ENCODE assay signal across 28 cellular contexts in the genomic region with DNA sequence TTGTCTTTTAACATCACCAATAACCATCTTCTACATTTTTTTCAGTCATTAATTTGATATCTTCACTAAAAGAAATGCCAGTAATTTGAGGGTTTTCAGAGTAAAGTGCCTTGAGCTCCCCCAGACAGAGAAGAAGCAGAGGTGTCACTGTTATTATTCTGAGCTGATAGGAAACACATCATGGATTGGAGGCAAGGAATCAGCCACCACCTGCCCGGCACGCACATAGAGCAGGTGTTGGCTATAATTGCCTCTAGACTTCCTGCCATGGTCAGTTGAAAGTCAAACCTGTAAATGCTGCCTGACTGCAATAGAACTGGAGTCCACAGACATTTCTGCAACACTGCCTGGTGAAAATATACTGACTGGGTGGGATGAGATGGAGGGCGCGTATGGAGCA.
DNase-seq lines count a peak whose midpoint lies in the region; ATAC-seq and TF ChIP-seq lines count a peak whose summit lies in the region.
"Had no signal": no experiment of that assay in that cellular context is flagged by ENCODE, and none has a peak within 500 bp of the region (broad histone marks: within the 10 kb centered on the region; RNA-seq: fewer than 3 reads in every experiment).

No MANE protein-coding gene starts in this region.

- H3K27ac Mint-ChIP-seq in natural killer cell, result peak overlapping the region; percentile 86
- H3K27ac Mint-ChIP-seq in CD4-positive, alpha-beta memory T cell, result no peak overlapping the region
- H3K27ac Mint-ChIP-seq: activated CD8-positive, alpha-beta memory T cell treated with anti-CD3 and anti-CD28 coated beads, Interleukin-2, amount 10 ng/mL, durations not matched to agents 7 days and 5 days; brain; stimulated activated effector memory CD8-positive, alpha-beta T cell treated with anti-CD3 and anti-CD28 coated beads, Interleukin-12 subunit alpha, Interleukin-12 subunit beta, amount 100 ng/mL, for 72 hours; WTC11 had no signal

- no peaks in the 10 kb centered on the region for H3K79me2 ChIP-seq in OCI-LY7 (ENCODE audit: insufficient read depth, low read depth, low read length)

- no peaks in the 10 kb centered on the region for H3K36me3 ChIP-seq in OCI-LY7 (ENCODE audit: insufficient read depth, low read length)
- H3K36me3 ChIP-seq in CD4-positive, alpha-beta memory T cell (ENCODE audit: insufficient read depth, low read length), result no peaks in the 10 kb centered on the region
- H3K36me3 ChIP-seq: adrenal gland, MG63 had no signal

- ATAC-seq in natural killer cell, result peak; percentile 25 to 37 (median 31)
- ATAC-seq in GM21381 (IDR thresholded peaks at IDR 0.05; ENCODE audit: unreplicated experiment), result no peak
- ATAC-seq in HG03135 (IDR thresholded peaks at IDR 0.05; ENCODE audit: unreplicated experiment), result no peak
- ATAC-seq: activated CD8-positive, alpha-beta memory T cell treated with anti-CD3 and anti-CD28 coated beads, Interleukin-2, amount 10 ng/mL, durations not matched to agents 7 days and 5 days; K562; stimulated activated effector memory CD8-positive, alpha-beta T cell treated with anti-CD3 and anti-CD28 coated beads, Interleukin-12 subunit alpha, Interleukin-12 subunit beta, amount 100 ng/mL, for 72 hours; WTC11 had no signal

- H3K27me3 ChIP-seq in CD4-positive, alpha-beta memory T cell (ENCODE audit: insufficient read depth, low read length), result no peaks in the 10 kb centered on the region
- H3K27me3 ChIP-seq: adrenal gland, MG63 had no signal

- TF ChIP-seq CTCF in OCI-LY7 (conservative IDR thresholded peaks at IDR 0.05; ENCODE audit: low read length) (no peak), natural killer cell (IDR thresholded peaks at IDR 0.05) (no peak)

- no peaks in the 10 kb centered on the region for H3K9me2 ChIP-seq in OCI-LY7 (ENCODE audit: insufficient read depth, low read length)
- H3K9me2 ChIP-seq: SK-N-SH had no signal

- no peaks in the 10 kb centered on the region for H4K20me1 ChIP-seq in OCI-LY7 (ENCODE audit: insufficient read depth, low read length)

- no peaks in the 10 kb centered on the region for H3K27me3 Mint-ChIP-seq in natural killer cell (ENCODE audit: low read depth in 2 of 2)
- peaks cover 0 to 2% of the 10 kb centered on the region in 2 donors for H3K27me3 Mint-ChIP-seq in CD4-positive, alpha-beta memory T cell
- H3K27me3 Mint-ChIP-seq: activated CD8-positive, alpha-beta memory T cell treated with anti-CD3 and anti-CD28 coated beads, Interleukin-2, amount 10 ng/mL, durations not matched to agents 7 days and 5 days; CD4-positive, CD25-positive, alpha-beta regulatory T cell had no signal

- peaks cover 29% of the 10 kb centered on the region for H3K4me1 ChIP-seq in OCI-LY7 (ENCODE audit: insufficient read depth, low read length, poor library complexity, severe bottlenecking)
- H3K4me1 ChIP-seq in CD4-positive, alpha-beta memory T cell (ENCODE audit: insufficient read depth, low read length), result no peaks in the 10 kb centered on the region
- H3K4me1 ChIP-seq: adrenal gland had no signal

- peak overlapping the region; percentile 26; the same call in 1 of the 2 replicates for H2AFZ ChIP-seq in OCI-LY7 (ENCODE audit: low read length)

- DNase-seq in DMS153 treated with DMSO at 0.1 percent for 48 hours (lab: John Stamatoyannopoulos, UW; ENCODE audit: unreplicated experiment), result peak; percentile 75
- peak; percentile 58 for DNase-seq in NCI-H1105 treated with DMSO at 0.1 percent for 48 hours (lab: John Stamatoyannopoulos, UW)
- DNase-seq in OCI-LY7 (ENCODE audit: low spot score), result peak; percentile 77
- DNase-seq in natural killer cell, result no peak
- no peak for DNase-seq in CD4-positive, alpha-beta memory T cell
- DNase-seq: activated CD8-positive, alpha-beta memory T cell treated with anti-CD3 and anti-CD28 coated beads, Interleukin-2, amount 10 ng/mL, durations not matched to agents 7 days and 5 days; activated naive CD4-positive, alpha-beta T cell; activated T-cell treated with anti-CD3 and anti-CD28 coated beads, Interleukin-2, amount 50 U/mL, for 48 hours; effector CD8-positive, alpha-beta T cell; glutamatergic neuron; H9; islet precursor cell; left ventricle myocardium superior; MG63; NCI-H1694; NCI-H2171; NCI-H526 treated with DMSO at 0.1 percent for 48 hours; SK-N-SH; stimulated activated CD4-positive, alpha-beta T cell treated with anti-CD3 and anti-CD28 coated beads, Interleukin-4, amount 100 ng/mL, for 24 hours; substantia nigra had no signal

- H3K4me1 Mint-ChIP-seq in natural killer cell, result peaks cover 47 to 62% of the 10 kb centered on the region in 2 donors
- H3K4me1 Mint-ChIP-seq in CD4-positive, alpha-beta memory T cell, result no peaks in the 10 kb centered on the region
- H3K4me1 Mint-ChIP-seq: activated CD8-positive, alpha-beta memory T cell treated with anti-CD3 and anti-CD28 coated beads, Interleukin-2, amount 10 ng/mL, durations not matched to agents 7 days and 5 days; brain had no signal

- intact Hi-C loops in OCI-LY7 (cut with micrococcal nuclease; ENCODE audit: unreplicated experiment) (no loop called here), natural killer cell (cut with micrococcal nuclease) (loop anchor here (2.0 kb wide), 1 partner anchor 64 kb away; no protein-coding TSS in a partner anchor)
- intact Hi-C loops in CD4-positive, alpha-beta memory T cell (cut with micrococcal nuclease), result no loop called here

- H3K4me2 ChIP-seq in OCI-LY7 (ENCODE audit: low read length), result peak overlapping the region; percentile 54
- H3K4me2 ChIP-seq: SK-N-SH had no signal

- POLR2A ChIA-PET in OCI-LY7 (lab: Charles Lee), result interaction anchor here (0.6 to 1.0 kb wide), 4 partner anchors 8 to 44 kb away, joined by 3 to 4 read pairs (median 4); no protein-coding TSS in a partner anchor
- POLR2A ChIA-PET in CD4-positive, alpha-beta memory T cell (lab: Charles Lee; ENCODE audit: partially characterized antibody), result no interaction called here

- H3K9me3 ChIP-seq in OCI-LY7 (ENCODE audit: low read length), result no peaks in the 10 kb centered on the region
- H3K9me3 ChIP-seq in CD4-positive, alpha-beta memory T cell (ENCODE audit: control insufficient read depth in 1 of 2, low read length in 2 of 2), result no peaks in the 10 kb centered on the region
- H3K9me3 ChIP-seq: adrenal gland, MG63, SK-N-SH had no signal

- CTCF ChIA-PET in OCI-LY7 (lab: Charles Lee; ENCODE audit: unreplicated experiment), result interaction anchor here (1.3 kb wide), 1 partner anchor 197 kb away, joined by 3 read pairs; no protein-coding TSS in a partner anchor
- CTCF ChIA-PET in CD4-positive, alpha-beta memory T cell (lab: Charles Lee; ENCODE audit: partially characterized antibody), result no interaction called here

- H3K36me3 Mint-ChIP-seq in natural killer cell, result no peaks in the 10 kb centered on the region
- no peaks in the 10 kb centered on the region for H3K36me3 Mint-ChIP-seq in CD4-positive, alpha-beta memory T cell
- H3K36me3 Mint-ChIP-seq: activated CD8-positive, alpha-beta memory T cell treated with anti-CD3 and anti-CD28 coated beads, Interleukin-2, amount 10 ng/mL, durations not matched to agents 7 days and 5 days; brain; CD4-positive, CD25-positive, alpha-beta regulatory T cell; stimulated activated effector memory CD8-positive, alpha-beta T cell treated with anti-CD3 and anti-CD28 coated beads, Interleukin-12 subunit alpha, Interleukin-12 subunit beta, amount 100 ng/mL, for 72 hours had no signal

- H3K9me3 Mint-ChIP-seq in natural killer cell, result no peaks in the 10 kb centered on the region
- peaks cover 0 to 25% (median 16%) of the 10 kb centered on the region in 8 donors for H3K9me3 Mint-ChIP-seq in CD4-positive, alpha-beta memory T cell

- peak overlapping the region; percentile 83 for H3K27ac ChIP-seq in OCI-LY7 (ENCODE audit: low read depth, low read length, poor library complexity, severe bottlenecking)
- H3K27ac ChIP-seq in CD4-positive, alpha-beta memory T cell (ENCODE audit: low read depth, low read length), result no peak overlapping the region

- H3K4me3 Mint-ChIP-seq in natural killer cell, result peak overlapping the region; percentile 82
- H3K4me3 Mint-ChIP-seq in CD4-positive, alpha-beta memory T cell, result no peak overlapping the region
- H3K4me3 Mint-ChIP-seq: activated CD8-positive, alpha-beta memory T cell treated with anti-CD3 and anti-CD28 coated beads, Interleukin-2, amount 10 ng/mL, durations not matched to agents 7 days and 5 days; brain; CD4-positive, CD25-positive, alpha-beta regulatory T cell; H9; stimulated activated effector memory CD8-positive, alpha-beta T cell treated with anti-CD3 and anti-CD28 coated beads, Interleukin-12 subunit alpha, Interleukin-12 subunit beta, amount 100 ng/mL, for 72 hours; WTC11 had no signal

- peak overlapping the region; percentile 5 for H3K4me3 ChIP-seq in OCI-LY7 (ENCODE audit: low read depth, low read length, poor library complexity, severe bottlenecking)
- H3K4me3 ChIP-seq in CD4-positive, alpha-beta memory T cell (ENCODE audit: low read length in 2 of 2), result no peak overlapping the region
- H3K4me3 ChIP-seq: adrenal gland, K562, MG63 had no signal

- BruUV-seq in OCI-LY7 (replicated peaks; lab: Mats Ljungman, UMichigan), result no TSS peak

Comparison
In these comparisons a context has a peak if more than half of its experiments do, and no peak if none do; other contexts are left out.
1. DNase-seq: peak in DMS153 treated with DMSO at 0.1 percent for 48 hours (single experiment), NCI-H1105 treated with DMSO at 0.1 percent for 48 hours (single experiment) and OCI-LY7 (single experiment); none in natural killer cell (single experiment) and CD4-positive, alpha-beta memory T cell (0 of 5).
2. ATAC-seq: peak in natural killer cell (3 of 3); none in GM21381 (single experiment) and HG03135 (single experiment).
3. H3K27ac Mint-ChIP-seq: peak in natural killer cell (2 of 2); none in CD4-positive, alpha-beta memory T cell (0 of 7).